8 cellular contexts compared by ENCODE assay signal in the genomic region with DNA sequence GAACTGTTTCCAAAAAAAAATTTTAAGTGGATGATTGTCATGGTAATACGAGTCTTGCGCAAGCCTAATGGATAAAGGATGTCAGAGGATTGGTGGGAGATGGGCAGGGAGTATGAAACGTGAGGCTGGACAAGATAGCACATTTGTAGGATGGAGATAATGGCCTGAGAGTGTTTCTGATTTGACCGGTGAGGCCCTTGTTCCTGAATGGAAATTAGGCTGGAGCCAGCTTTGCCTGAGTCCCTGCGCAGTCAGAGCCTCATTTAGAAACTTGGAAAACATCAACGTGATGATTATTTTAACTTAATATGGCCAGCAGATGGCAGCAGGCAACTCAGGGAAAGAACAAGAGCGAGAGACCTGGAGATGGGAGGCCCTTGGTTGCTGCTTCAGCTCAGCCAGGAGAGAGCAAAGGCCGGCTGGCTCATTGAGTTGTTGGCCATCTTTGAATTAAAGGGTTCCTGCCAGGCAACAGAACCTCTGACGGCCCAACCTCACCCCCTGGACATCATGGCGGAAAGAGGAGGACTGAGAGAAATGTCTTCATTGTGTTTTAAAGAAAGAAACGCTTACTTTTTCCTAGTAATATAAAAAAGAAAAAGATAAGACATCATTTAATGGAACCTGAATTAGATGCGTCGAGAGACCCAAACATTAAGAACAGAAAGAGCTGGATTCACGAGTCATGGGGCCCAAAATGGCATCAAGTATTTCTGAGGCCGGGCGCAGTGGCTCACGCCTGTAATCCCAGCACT.
DNase-seq lines count a peak whose midpoint lies in the region; ATAC-seq and FAIRE-seq lines count a peak whose summit lies in the region.

No MANE protein-coding gene starts in this region.

- no peaks in the 10 kb centered on the region for H3K9me3 Mint-ChIP-seq in memory B cell

- no peaks in the 10 kb centered on the region; a peak in 1 of 22 replicates for H3K9me3 ChIP-seq in BLaER1 treated with 17β-estradiol and CSF1 and Interleukin-3, amounts not matched to agents 10 nM and 100 nM (replicated peaks in 1 of 11)
- no peaks in the 10 kb centered on the region for H3K9me3 ChIP-seq in effector memory CD4-positive, alpha-beta T cell (ENCODE audit: control insufficient read depth, low read length)

- peak overlapping the region in 2 of 11 experiments; percentile 25 to 40; a peak in 2 of 22 replicates for H3K9ac ChIP-seq in BLaER1 treated with 17β-estradiol and CSF1 and Interleukin-3, amounts not matched to agents 10 nM and 100 nM

- H4K20me1 ChIP-seq in BLaER1 treated with 17β-estradiol and CSF1 and Interleukin-3, amounts not matched to agents 10 nM and 100 nM: no peaks in the 10 kb centered on the region

- H3K27ac ChIP-seq in BLaER1 treated with 17β-estradiol and CSF1 and Interleukin-3, amounts not matched to agents 10 nM and 100 nM: peak overlapping the region in 7 of 11 experiments; percentile 20 to 51 (median 40); a peak in 10 of 22 replicates
- H3K27ac ChIP-seq in effector memory CD4-positive, alpha-beta T cell (ENCODE audit: insufficient read depth, low read length, poor library complexity, severe bottlenecking): no peak overlapping the region

- H3K27me3 ChIP-seq in BLaER1 treated with 17β-estradiol and CSF1 and Interleukin-3, amounts not matched to agents 10 nM and 100 nM: no peaks in the 10 kb centered on the region
- no peaks in the 10 kb centered on the region for H3K27me3 ChIP-seq in effector memory CD4-positive, alpha-beta T cell (replicated peaks; ENCODE audit: control insufficient read depth, insufficient read depth, low read length, poor library complexity, severe bottlenecking)

- FAIRE-seq in GM19239 (lab: Jason Lieb, UNC): peak; percentile 93

- H3K4me3 ChIP-seq in BLaER1 treated with 17β-estradiol and CSF1 and Interleukin-3, amounts not matched to agents 10 nM and 100 nM: no peak overlapping the region
- no peak overlapping the region for H3K4me3 ChIP-seq in effector memory CD4-positive, alpha-beta T cell (ENCODE audit: insufficient read depth, low read depth, low read length, poor library complexity, severe bottlenecking)

- H3K36me3 ChIP-seq in BLaER1 treated with 17β-estradiol and CSF1 and Interleukin-3, amounts not matched to agents 10 nM and 100 nM: no peaks in the 10 kb centered on the region
- no peaks in the 10 kb centered on the region for H3K36me3 ChIP-seq in effector memory CD4-positive, alpha-beta T cell (ENCODE audit: control insufficient read depth, insufficient read depth, low read length)

- peaks cover 10 to 48% (median 21%) of the 10 kb centered on the region in 10 experiments for H3K4me1 ChIP-seq in BLaER1 treated with 17β-estradiol and CSF1 and Interleukin-3, amounts not matched to agents 10 nM and 100 nM
- no peaks in the 10 kb centered on the region for H3K4me1 ChIP-seq in effector memory CD4-positive, alpha-beta T cell (ENCODE audit: control insufficient read depth, insufficient read depth, low read length, poor library complexity, severe bottlenecking)

- ATAC-seq in HG03521 (IDR thresholded peaks at IDR 0.05; ENCODE audit: unreplicated experiment) (peak; percentile 62), memory B cell (ENCODE audit: low read depth) (peak; percentile 83)

- H3K36me3 Mint-ChIP-seq in memory B cell: no peaks in the 10 kb centered on the region

- no peak overlapping the region for H3K4me3 Mint-ChIP-seq in memory B cell

- no peaks in the 10 kb centered on the region for H3K27me3 Mint-ChIP-seq in memory B cell

- DNase-seq in GM19239 (ENCODE audit: insufficient read length, low spot score) (peak; percentile 67), NCI-H748 (lab: John Stamatoyannopoulos, UW; ENCODE audit: unreplicated experiment) (peak; percentile 82), memory B cell (ENCODE audit: low spot score in 2 of 2) (peak; percentile 49 to 58)
- peak; percentile 36 to 62 for DNase-seq in activated CD4-positive, alpha-beta T cell treated with anti-CD3 and anti-CD28 coated beads, Interleukin-2, amount 50 U/mL, for 48 hours
- DNase-seq in effector memory CD4-positive, alpha-beta T cell: peak; percentile 5 to 27 (median 8)
- DNase-seq in stimulated activated CD8-positive, alpha-beta memory T cell treated with anti-CD3 and anti-CD28 coated beads, Interleukin-15, amount 100 ng/mL, for 4 hours (ENCODE audit: low read depth in 2 of 2): peak; percentile 4 to 5

- peaks cover 5% of the 10 kb centered on the region for H3K4me1 Mint-ChIP-seq in memory B cell

- no peak overlapping the region for H3K27ac Mint-ChIP-seq in memory B cell

- H3K4me2 ChIP-seq in BLaER1 treated with 17β-estradiol and CSF1 and Interleukin-3, amounts not matched to agents 10 nM and 100 nM: peak overlapping the region in 6 of 11 experiments; percentile 1 to 55 (median 38); a peak in 9 of 22 replicates

Comparison
In these comparisons a context has a peak if more than half of its experiments do, and no peak if none do; other contexts are left out.
1. DNase-seq: peak in every context shown above with its lines; median percentile 82 in NCI-H748; 67 in GM19239; 54 in memory B cell; 49 in activated CD4-positive, alpha-beta T cell treated with anti-CD3 and anti-CD28 coated beads, Interleukin-2, amount 50 U/mL, for 48 hours; 8 in effector memory CD4-positive, alpha-beta T cell; 4 in stimulated activated CD8-positive, alpha-beta memory T cell treated with anti-CD3 and anti-CD28 coated beads, Interleukin-15, amount 100 ng/mL, for 4 hours.